Comparison of ENCODE assay signal across 23 cellular contexts in the genomic region with DNA sequence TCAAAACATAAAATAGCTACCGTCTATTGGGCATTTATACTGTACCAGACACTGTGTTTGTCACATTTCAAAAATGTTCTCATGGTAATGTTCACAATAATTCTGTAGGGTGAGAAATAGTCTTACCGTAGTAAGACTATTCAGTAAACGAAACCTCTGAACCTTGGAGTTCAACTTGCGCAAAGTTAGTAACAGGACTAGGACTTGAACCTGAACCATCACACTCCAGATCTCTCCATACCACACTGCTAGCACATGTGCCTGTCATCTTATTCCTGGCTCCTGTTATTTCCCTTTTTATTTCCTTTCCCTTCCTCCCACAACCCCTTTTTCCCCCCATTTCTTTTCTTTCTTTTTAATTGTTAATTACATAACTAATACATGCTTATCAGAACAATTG.
DNase-seq lines count a peak whose midpoint lies in the region; ATAC-seq and FAIRE-seq lines count a peak whose summit lies in the region.
"Had no signal": no experiment of that assay in that cellular context is flagged by ENCODE, and none has a peak within 500 bp of the region (broad histone marks: within the 10 kb centered on the region; RNA-seq: fewer than 3 reads in every experiment).

No MANE protein-coding gene starts in this region.

- H3K27me3 Mint-ChIP-seq in CD4-positive, alpha-beta memory T cell, result no peaks in the 10 kb centered on the region
- H3K27me3 Mint-ChIP-seq: CD4-positive, alpha-beta T cell had no signal

- WGBS in small intestine, 3 donors, result 80 to 87% (median 86%) methylated on average over 4 of the region's 4 CpGs

- intact Hi-C loops in CD4-positive, alpha-beta memory T cell (cut with micrococcal nuclease), result no loop called here

- ATAC-seq in left lobe of liver, result peak; percentile 64
- ATAC-seq: A549, HCT116 had no signal

- no peaks in the 10 kb centered on the region for H3K27me3 ChIP-seq in small intestine (ENCODE audit: control insufficient read depth in 2 of 2, insufficient read depth in 2 of 2, low read length in 2 of 2)
- no peaks in the 10 kb centered on the region for H3K27me3 ChIP-seq in CD4-positive, alpha-beta memory T cell (ENCODE audit: insufficient read depth, low read length)
- H3K27me3 ChIP-seq: BE2C; BLaER1 treated with 17β-estradiol and CSF1 and Interleukin-3, amounts not matched to agents 10 nM and 100 nM had no signal

- CTCF ChIA-PET in CD4-positive, alpha-beta memory T cell (lab: Charles Lee; ENCODE audit: partially characterized antibody), result no interaction called here

- no peak overlapping the region for H3K27ac ChIP-seq in small intestine (ENCODE audit: low read depth in 1 of 2, low read length in 1 of 2)
- no peak overlapping the region for H3K27ac ChIP-seq in CD4-positive, alpha-beta memory T cell (ENCODE audit: low read depth, low read length)
- H3K27ac ChIP-seq: A549; BLaER1 treated with 17β-estradiol and CSF1 and Interleukin-3, amounts not matched to agents 10 nM and 100 nM; GM23248 had no signal

- POLR2A ChIA-PET in CD4-positive, alpha-beta memory T cell (lab: Charles Lee; ENCODE audit: partially characterized antibody), result no interaction called here

- H3K27ac Mint-ChIP-seq in CD4-positive, alpha-beta memory T cell, result no peak overlapping the region
- H3K27ac Mint-ChIP-seq: CD14-positive monocyte; CD4-positive, alpha-beta T cell had no signal

- H3K4me3 Mint-ChIP-seq in CD4-positive, alpha-beta memory T cell, result no peak overlapping the region
- H3K4me3 Mint-ChIP-seq: CD14-positive monocyte; CD4-positive, alpha-beta T cell; H9 had no signal

- no peak for FAIRE-seq in small intestine (lab: Jason Lieb, UNC)
- FAIRE-seq: A549, G401.6, GM12892 had no signal

- H3K36me3 ChIP-seq in small intestine (ENCODE audit: control insufficient read depth in 2 of 2, insufficient read depth in 2 of 2, low read length in 2 of 2), result no peaks in the 10 kb centered on the region
- no peaks in the 10 kb centered on the region for H3K36me3 ChIP-seq in CD4-positive, alpha-beta memory T cell (ENCODE audit: insufficient read depth, low read length)
- H3K36me3 ChIP-seq: BE2C had no signal

- no peaks in the 10 kb centered on the region for H3K4me1 ChIP-seq in small intestine (ENCODE audit: control insufficient read depth in 2 of 2, insufficient read depth in 1 of 2, low read depth in 1 of 2, low read length in 1 of 2)
- no peaks in the 10 kb centered on the region for H3K4me1 ChIP-seq in CD4-positive, alpha-beta memory T cell (ENCODE audit: insufficient read depth, low read length)

- DNase-seq in NCI-H1105 treated with DMSO at 0.1 percent for 48 hours (lab: John Stamatoyannopoulos, UW) (peak; percentile 29), NCI-H1105 (lab: John Stamatoyannopoulos, UW) (no peak), NCI-H146 treated with DMSO at 0.1 percent for 48 hours (lab: John Stamatoyannopoulos, UW; ENCODE audit: unreplicated experiment) (peak; percentile 24), left lobe of liver (ENCODE audit: low spot score) (no peak), small intestine (peak; percentile 15), G401 (ENCODE audit: low spot score) (no peak)
- DNase-seq in CD4-positive, alpha-beta memory T cell, result no peak
- DNase-seq: 8988T; ACHN; AML-193; BE2C; Calu3; CD4-positive, alpha-beta T cell; DMS53; DMS79 treated with DMSO at 0.1 percent for 48 hours; GM23248; H9 had no signal

- H3K36me3 Mint-ChIP-seq in CD4-positive, alpha-beta memory T cell, result no peaks in the 10 kb centered on the region

- no peaks in the 10 kb centered on the region for H3K4me1 Mint-ChIP-seq in CD4-positive, alpha-beta memory T cell

- in situ Hi-C loops in G401 (cut with HindIII; ENCODE audit: low sequenced_read_pairs), result no loop called here

- H3K9me3 ChIP-seq in small intestine (ENCODE audit: control insufficient read depth, low read depth), result no peaks in the 10 kb centered on the region
- H3K9me3 ChIP-seq in CD4-positive, alpha-beta memory T cell (ENCODE audit: control insufficient read depth in 1 of 2, low read length in 2 of 2), result no peaks in the 10 kb centered on the region
- H3K9me3 ChIP-seq: A549, BE2C had no signal

- H3K4me3 ChIP-seq in small intestine (ENCODE audit: low read depth in 1 of 2, low read length in 2 of 2), result no peak overlapping the region
- no peak overlapping the region for H3K4me3 ChIP-seq in CD4-positive, alpha-beta memory T cell (ENCODE audit: low read length in 2 of 2)
- H3K4me3 ChIP-seq: A549; BLaER1 treated with 17β-estradiol and CSF1 and Interleukin-3, amounts not matched to agents 10 nM and 100 nM; GM23248 had no signal

- no peaks in the 10 kb centered on the region for H3K9me3 Mint-ChIP-seq in CD4-positive, alpha-beta memory T cell
- H3K9me3 Mint-ChIP-seq: CD14-positive monocyte; CD4-positive, alpha-beta T cell; H9 had no signal

Comparison
In these comparisons a context has a peak if more than half of its experiments do, and no peak if none do; other contexts are left out.
1. DNase-seq: peak in NCI-H1105 treated with DMSO at 0.1 percent for 48 hours (single experiment), NCI-H146 treated with DMSO at 0.1 percent for 48 hours (single experiment) and small intestine (single experiment); none in NCI-H1105 (single experiment), left lobe of liver (single experiment), G401 (single experiment) and CD4-positive, alpha-beta memory T cell (0 of 5).